Comparison of ENCODE assay signal across 8 cellular contexts in genomic region chr17:45277216-45277849, GRCh38. TPM values are rescaled to one million over a fixed set of nuclear protein-coding genes. Genes with fewer than 3 reads are reported as not detected.
DNase-seq lines count a peak whose midpoint lies in the region; ATAC-seq, FAIRE-seq and TF ChIP-seq lines count a peak whose summit lies in the region.

No MANE protein-coding gene starts in this region.

- H2AFZ ChIP-seq in keratinocyte (ENCODE audit: control insufficient read depth, low read length) = no peak overlapping the region

- no peaks in the 10 kb centered on the region for H3K9me1 ChIP-seq in keratinocyte (ENCODE audit: control insufficient read depth, extremely low read depth, insufficient read depth, low read length)

- no peaks in the 10 kb centered on the region for H3K27me3 ChIP-seq in HAP-1 (ENCODE audit: low read depth)
- H3K27me3 ChIP-seq in keratinocyte (ENCODE audit: control insufficient read depth, extremely low read depth, insufficient read depth, low read length) = no peaks in the 10 kb centered on the region

- H3K27ac ChIP-seq in caudate nucleus (ENCODE audit: low read depth, low read length) (no peak overlapping the region), keratinocyte (ENCODE audit: control insufficient read depth, insufficient read depth, low read length) (peak overlapping the region; percentile 25)

- H3K4me1 ChIP-seq in HAP-1 (no peaks in the 10 kb centered on the region), keratinocyte (ENCODE audit: control insufficient read depth, extremely low read depth, insufficient read depth, low read length) (peaks cover 7% of the 10 kb centered on the region)

- in situ Hi-C loops in HAP-1 (cut with MboI; ENCODE audit: low sequenced_read_pairs) = loop anchor here (10.0 kb wide), 1 partner anchor 63 kb away; no protein-coding TSS in a partner anchor

- no peaks in the 10 kb centered on the region for H4K20me1 ChIP-seq in keratinocyte (ENCODE audit: control insufficient read depth, extremely low read depth, insufficient read depth, low read length)

- no peaks in the 10 kb centered on the region for H3K79me2 ChIP-seq in keratinocyte (ENCODE audit: control insufficient read depth, insufficient read depth, low read length)

- H3K4me3 ChIP-seq in AG09309 (ENCODE audit: control insufficient read depth, low read depth, low read length) = no peak overlapping the region
- H3K4me3 ChIP-seq in HAP-1 = no peak overlapping the region
- no peak overlapping the region for H3K4me3 ChIP-seq in keratinocyte (ENCODE audit: control insufficient read depth in 2 of 3, extremely low read depth in 1 of 3, insufficient read depth in 2 of 3, low read depth in 1 of 3, low read length in 3 of 3)

- peak; percentile 86 for TF ChIP-seq CTCF in AG09309 (IDR thresholded peaks at IDR 0.05; ENCODE audit: control insufficient read depth, insufficient read depth, low read depth, low read length, missing control alignments)
- TF ChIP-seq CTCF in keratinocyte (optimal IDR thresholded peaks at IDR 0.05 in 1 of 3, IDR thresholded peaks at IDR 0.05 in 1 of 3, conservative IDR thresholded peaks at IDR 0.05 in 1 of 3; ENCODE audit: extremely low read depth in 1 of 3, insufficient read depth in 2 of 3, low read length in 3 of 3) = peak; percentile 78 to 92 (median 79)

- dilution Hi-C loops in keratinocyte (cut with MboI; ENCODE audit: extremely low pct_ligation_motif_present, low sequenced_read_pairs) = no loop called here

- no peak overlapping the region for H3K9ac ChIP-seq in keratinocyte (ENCODE audit: control insufficient read depth, extremely low read depth, insufficient read depth, low read length)

- H3K9me3 ChIP-seq in HAP-1 (no peaks in the 10 kb centered on the region), keratinocyte (ENCODE audit: control insufficient read depth, low read depth, low read length) (no peaks in the 10 kb centered on the region)

- FAIRE-seq in keratinocyte (lab: Jason Lieb, UNC) = peak; percentile 97

- H3K4me2 ChIP-seq in keratinocyte (ENCODE audit: control insufficient read depth, extremely low read depth, insufficient read depth, low read depth, low read length) = no peak overlapping the region

- H3K36me3 ChIP-seq in HAP-1 (replicated peaks) (no peaks in the 10 kb centered on the region), keratinocyte (ENCODE audit: control insufficient read depth in 2 of 2, extremely low read depth in 1 of 2, insufficient read depth in 2 of 2, low read length in 2 of 2) (peaks cover 23 to 30% of the 10 kb centered on the region in 2 experiments)

- DNase-seq in AG09309 (ENCODE audit: low read depth) (peak; percentile 63), HAP-1 (ENCODE audit: low spot score in 2 of 2) (peak; percentile 69 to 92), NCI-H446 treated with DMSO at 0.1 percent for 48 hours (lab: John Stamatoyannopoulos, UW) (peak; percentile 56), caudate nucleus (lab: John Stamatoyannopoulos, UW) (peak in 59 of 61 donors; percentile 17 to 95 (median 73)), keratinocyte (ENCODE audit: low read depth, low spot score) (peak; percentile 79)
- DNase-seq in activated CD4-positive, CD25-positive, alpha-beta regulatory T cell (lab: John Stamatoyannopoulos, UW) = peak; percentile 75 to 86 (median 82)
- DNase-seq in stimulated activated CD4-positive, alpha-beta T cell treated with anti-CD3 and anti-CD28 coated beads, Interleukin-15, amount 100 ng/mL, for 24 hours = peak; percentile 93

- no peak for ATAC-seq in HG02970 (IDR thresholded peaks at IDR 0.05; ENCODE audit: low FRiP score, unreplicated experiment)

RNA-seq across cellular contexts. Expression of gene SPATA32, which starts 15.4 kb away (rescaled TPM):
- polyA plus RNA-seq in keratinocyte = 0.05 TPM in 1 of 3 replicates, not detected in the others
- not detected for polyA plus RNA-seq in keratinocyte (2011; ENCODE audit: low read depth)
- polyA plus RNA-seq in keratinocyte (2011; cell fraction: cytosol; rRNA removed) = not detected in 2 replicates
- 0.07 TPM in 1 of 2 replicates, not detected in the other for polyA plus RNA-seq in keratinocyte (2011; cell fraction: nucleus; rRNA removed)
- polyA plus RNA-seq in keratinocyte (2012; ENCODE audit: low replicate concordance) = not detected in 2 replicates
- polyA minus RNA-seq in keratinocyte = not detected in 3 replicates
- polyA minus RNA-seq in keratinocyte (2011; cell fraction: cytosol; rRNA and poly(A)+ RNA removed) = not detected
- not detected in 2 replicates for polyA minus RNA-seq in keratinocyte (2011; cell fraction: nucleus; rRNA and poly(A)+ RNA removed)

RNA-seq across cellular contexts. Expression of gene MAP3K14, which starts 39.5 kb away (rescaled TPM):
- polyA plus RNA-seq in keratinocyte = 6.5 to 8.3 TPM (median 7.1 TPM) in 3 replicates
- polyA plus RNA-seq in keratinocyte (2011; ENCODE audit: low read depth) = 2.8 TPM
- 3.2 and 4.9 TPM in 2 replicates for polyA plus RNA-seq in keratinocyte (2011; cell fraction: cytosol; rRNA removed)
- 16.6 and 20.8 TPM in 2 replicates for polyA plus RNA-seq in keratinocyte (2011; cell fraction: nucleus; rRNA removed)
- 3.3 and 5.9 TPM in 2 replicates for polyA plus RNA-seq in keratinocyte (2012; ENCODE audit: low replicate concordance)
- 5.0 to 7.3 TPM (median 6.0 TPM) in 3 replicates for polyA minus RNA-seq in keratinocyte
- polyA minus RNA-seq in keratinocyte (2011; cell fraction: cytosol; rRNA and poly(A)+ RNA removed) = 2.5 TPM
- 7.8 and 10.7 TPM in 2 replicates for polyA minus RNA-seq in keratinocyte (2011; cell fraction: nucleus; rRNA and poly(A)+ RNA removed)

RNA-seq across cellular contexts. Expression of gene FMNL1, which starts 55.6 kb away (rescaled TPM):
- 0.46 to 1.1 TPM (median 0.79 TPM) in 3 replicates for polyA plus RNA-seq in keratinocyte
- 3.1 TPM for polyA plus RNA-seq in keratinocyte (2011; ENCODE audit: low read depth)
- polyA plus RNA-seq in keratinocyte (2011; cell fraction: cytosol; rRNA removed) = 0.66 and 1.1 TPM in 2 replicates
- 3.3 and 3.5 TPM in 2 replicates for polyA plus RNA-seq in keratinocyte (2011; cell fraction: nucleus; rRNA removed)
- polyA plus RNA-seq in keratinocyte (2012; ENCODE audit: low replicate concordance) = 1.6 and 2.0 TPM in 2 replicates
- 0.29 to 2.5 TPM (median 0.36 TPM) in 3 replicates for polyA minus RNA-seq in keratinocyte
- polyA minus RNA-seq in keratinocyte (2011; cell fraction: cytosol; rRNA and poly(A)+ RNA removed) = 2.3 TPM
- polyA minus RNA-seq in keratinocyte (2011; cell fraction: nucleus; rRNA and poly(A)+ RNA removed) = 1.1 and 2.9 TPM in 2 replicates
